In the genomic region with DNA sequence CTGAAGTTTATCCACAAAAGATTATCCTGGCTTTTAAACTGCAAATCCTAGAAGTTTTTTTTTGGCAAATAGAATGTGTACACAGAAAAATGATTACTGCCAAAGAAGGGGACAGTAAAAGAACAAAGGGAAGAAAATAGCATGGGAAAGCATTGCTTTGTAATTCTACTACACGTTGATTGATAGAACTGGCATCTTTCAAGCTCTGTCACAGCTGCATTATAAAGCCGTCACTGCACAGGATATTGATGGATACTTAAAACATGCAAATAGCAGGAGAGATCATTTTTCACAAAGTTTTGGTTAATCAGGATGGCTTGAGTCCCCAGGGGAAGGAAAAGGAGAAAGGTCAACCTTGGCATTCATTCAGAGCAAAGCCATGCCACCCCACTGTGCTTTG, we compare ENCODE assay signal across 19 cellular contexts.
"Had no signal": no experiment of that assay in that cellular context is flagged by ENCODE, and none has a peak within 500 bp of the region (broad histone marks: within the 10 kb centered on the region; RNA-seq: fewer than 3 reads in every experiment).

No MANE protein-coding gene starts in this region.

- H3K36me3 ChIP-seq: MG63, SJSA1 had no signal

- H3K27ac ChIP-seq: SJSA1, SK-N-MC had no signal

- H3K4me3 ChIP-seq: MG63, SJSA1, SK-N-MC had no signal

- DNase-seq: KBM-7, MG63, NCI-H1092, NCI-H1105 treated with DMSO at 0.1 percent for 48 hours, NCI-H1417 treated with DMSO at 0.1 percent for 48 hours, NCI-H146, NCI-H1694 treated with DMSO at 0.1 percent for 48 hours, NCI-H1930, NCI-H2081, NCI-H2171, NCI-H226, NCI-H524, NCI-H526 treated with DMSO at 0.1 percent for 48 hours, NCI-H774, Right ventricle myocardium superior, RPMI8226, SIG-M5 had no signal

- H3K27me3 ChIP-seq: SJSA1 had no signal

- H3K9me3 ChIP-seq: MG63, SJSA1 had no signal
